In genomic region chr10:24685958-24686540, GRCh38 we compare ENCODE assay signal across 16 cellular contexts. TPM values are rescaled to one million over a fixed set of nuclear protein-coding genes. Genes with fewer than 3 reads are reported as not detected.
A peak's percentile ranks its signal among the peaks of the same experiment; 100 is the strongest.
DNase-seq lines count a peak whose midpoint lies in the region; ATAC-seq and TF ChIP-seq lines count a peak whose summit lies in the region.
"Had no signal": no experiment of that assay in that cellular context is flagged by ENCODE, and none has a peak within 500 bp of the region (broad histone marks: within the 10 kb centered on the region; RNA-seq: fewer than 3 reads in every experiment).

No MANE protein-coding gene starts in this region.

- peaks cover 8% of the 10 kb centered on the region for H3K9me3 Mint-ChIP-seq in nephron progenitor cell
- H3K9me3 Mint-ChIP-seq: activated naive CD4-positive, alpha-beta T cell treated with anti-CD3 and anti-CD28 coated beads, Interleukin-2, amount 50 U/mL, for 72 hours had no signal

- ATAC-seq in SK-N-SH treated with all-trans-retinoic acid at 6 μM for 48 hours, result peak; percentile 78
- ATAC-seq: activated naive CD4-positive, alpha-beta T cell treated with anti-CD3 and anti-CD28 coated beads, Interleukin-2, amount 50 U/mL, for 72 hours; Panc1 had no signal

- no peaks in the 10 kb centered on the region for H3K27me3 ChIP-seq in fibroblast of lung (ENCODE audit: control insufficient read depth, insufficient read depth, low read length)
- H3K27me3 ChIP-seq: colonic mucosa had no signal

- H3K27me3 Mint-ChIP-seq in nephron progenitor cell (ENCODE audit: low read depth, poor library complexity), result no peaks in the 10 kb centered on the region

- no peaks in the 10 kb centered on the region for H3K4me1 Mint-ChIP-seq in nephron progenitor cell

- H3K27ac ChIP-seq in fibroblast of lung (ENCODE audit: insufficient read depth, low read length), result no peak overlapping the region
- H3K27ac ChIP-seq: colonic mucosa had no signal

- no peak for TF ChIP-seq CTCF in fibroblast of lung (conservative IDR thresholded peaks at IDR 0.05 in 1 of 2, IDR thresholded peaks at IDR 0.05 in 1 of 2; ENCODE audit: low read depth in 1 of 2, low read length in 2 of 2)
- TF ChIP-seq CTCF in nephron progenitor cell (IDR thresholded peaks at IDR 0.05), result no peak

- H3K4me3 Mint-ChIP-seq in nephron progenitor cell, result no peak overlapping the region

- H4K20me1 ChIP-seq in fibroblast of lung (ENCODE audit: control insufficient read depth, extremely low read depth, insufficient read depth, low read length), result no peaks in the 10 kb centered on the region

- H3K36me3 ChIP-seq in fibroblast of lung (ENCODE audit: control insufficient read depth, insufficient read depth, low read length), result no peaks in the 10 kb centered on the region
- H3K36me3 ChIP-seq: colonic mucosa, HAP-1 had no signal

- no peak overlapping the region for H3K4me3 ChIP-seq in fibroblast of lung (replicated peaks in 1 of 4; ENCODE audit: control extremely low read depth in 1 of 4, insufficient read depth in 1 of 4, low read depth in 3 of 4, low read length in 4 of 4)
- H3K4me3 ChIP-seq: colonic mucosa, HAP-1 had no signal

- DNase-seq in EH (ENCODE audit: low read depth) (peak; percentile 83), fibroblast of lung (ENCODE audit: low read depth in 2 of 2) (peak; percentile 69 to 82), non-pigmented ciliary epithelial cell (ENCODE audit: low read depth) (peak; percentile 60), nephron progenitor cell (no peak), mucosa of gallbladder (ENCODE audit: low spot score) (no peak), NCI-H146 treated with DMSO at 0.1 percent for 48 hours (lab: John Stamatoyannopoulos, UW; ENCODE audit: unreplicated experiment) (no peak)
- DNase-seq in stimulated activated CD4-positive, alpha-beta T cell treated with anti-CD3 and anti-CD28 coated beads, Interleukin-2, amount 100 ng/mL, for 48 hours, result no peak
- DNase-seq: AML-193, colonic mucosa, NCI-H2029 treated with DMSO at 0.1 percent for 48 hours, NCI-H526 treated with DMSO at 0.1 percent for 48 hours, small intestine had no signal

- no peaks in the 10 kb centered on the region for H3K9me3 ChIP-seq in fibroblast of lung (ENCODE audit: control insufficient read depth, insufficient read depth, low read depth, low read length)
- H3K9me3 ChIP-seq: colonic mucosa, HAP-1 had no signal

- peaks cover 3% of the 10 kb centered on the region for H3K4me1 ChIP-seq in fibroblast of lung (ENCODE audit: control insufficient read depth, extremely low read depth, insufficient read depth, low read length)
- H3K4me1 ChIP-seq: colonic mucosa had no signal

- no peak overlapping the region for H3K27ac Mint-ChIP-seq in nephron progenitor cell
- H3K27ac Mint-ChIP-seq: activated naive CD4-positive, alpha-beta T cell treated with anti-CD3 and anti-CD28 coated beads, Interleukin-2, amount 50 U/mL, for 72 hours had no signal

- H3K36me3 Mint-ChIP-seq in nephron progenitor cell (ENCODE audit: low read depth), result peaks cover 56% of the 10 kb centered on the region
- H3K36me3 Mint-ChIP-seq: activated naive CD4-positive, alpha-beta T cell treated with anti-CD3 and anti-CD28 coated beads, Interleukin-2, amount 50 U/mL, for 72 hours had no signal

- no peak overlapping the region for H3K4me2 ChIP-seq in fibroblast of lung (ENCODE audit: extremely low read depth, insufficient read depth, low read length)

- H2AFZ ChIP-seq in fibroblast of lung (ENCODE audit: low read length), result no peak overlapping the region

- H3K79me2 ChIP-seq in fibroblast of lung (ENCODE audit: control insufficient read depth, insufficient read depth, low read length), result peaks cover 81% of the 10 kb centered on the region

- H3K9ac ChIP-seq in fibroblast of lung (ENCODE audit: insufficient read depth, low read length), result no peak overlapping the region

TF ChIP-seq in SK-N-SH treated with all-trans-retinoic acid at 6 μM for 48 hours, 23 proteins besides CTCF, POLR2A, EP300 and RAD21:
- TF ChIP-seq ZC3H10 (CRISPR knock-in tag; IDR thresholded peaks at IDR 0.05) (no peak), GLIS3 (CRISPR knock-in tag; IDR thresholded peaks at IDR 0.05) (no peak), ISL1 (CRISPR knock-in tag; IDR thresholded peaks at IDR 0.05) (peak; percentile 52)
TF ChIP-seq in SK-N-SH treated with all-trans-retinoic acid at 6 μM for 48 hours: peak in this region for 1.

RNA-seq across cellular contexts. Expression of gene ARHGAP21, which starts 37.6 kb away (rescaled TPM):
- total RNA-seq in fibroblast of lung, result 105 and 173 TPM in 2 replicates
- 105 and 134 TPM in 2 replicates for polyA plus RNA-seq in fibroblast of lung
- 48.3 and 58.6 TPM in 2 replicates for polyA plus RNA-seq in fibroblast of lung (2012)
- 27.4 and 39.4 TPM in 2 replicates for polyA minus RNA-seq in fibroblast of lung (ENCODE audit: low replicate concordance)
- 94.3 TPM for total RNA-seq in mucosa of gallbladder

Comparison
In these comparisons a context has a peak if more than half of its experiments do, and no peak if none do; other contexts are left out.
1. DNase-seq: peak in EH (single experiment), fibroblast of lung (2 of 2) and non-pigmented ciliary epithelial cell (single experiment); none in nephron progenitor cell (single experiment), mucosa of gallbladder (single experiment), NCI-H146 treated with DMSO at 0.1 percent for 48 hours (single experiment) and stimulated activated CD4-positive, alpha-beta T cell treated with anti-CD3 and anti-CD28 coated beads, Interleukin-2, amount 100 ng/mL, for 48 hours (0 of 2).